Comparison of ENCODE assay signal across 8 cellular contexts in the genomic region with DNA sequence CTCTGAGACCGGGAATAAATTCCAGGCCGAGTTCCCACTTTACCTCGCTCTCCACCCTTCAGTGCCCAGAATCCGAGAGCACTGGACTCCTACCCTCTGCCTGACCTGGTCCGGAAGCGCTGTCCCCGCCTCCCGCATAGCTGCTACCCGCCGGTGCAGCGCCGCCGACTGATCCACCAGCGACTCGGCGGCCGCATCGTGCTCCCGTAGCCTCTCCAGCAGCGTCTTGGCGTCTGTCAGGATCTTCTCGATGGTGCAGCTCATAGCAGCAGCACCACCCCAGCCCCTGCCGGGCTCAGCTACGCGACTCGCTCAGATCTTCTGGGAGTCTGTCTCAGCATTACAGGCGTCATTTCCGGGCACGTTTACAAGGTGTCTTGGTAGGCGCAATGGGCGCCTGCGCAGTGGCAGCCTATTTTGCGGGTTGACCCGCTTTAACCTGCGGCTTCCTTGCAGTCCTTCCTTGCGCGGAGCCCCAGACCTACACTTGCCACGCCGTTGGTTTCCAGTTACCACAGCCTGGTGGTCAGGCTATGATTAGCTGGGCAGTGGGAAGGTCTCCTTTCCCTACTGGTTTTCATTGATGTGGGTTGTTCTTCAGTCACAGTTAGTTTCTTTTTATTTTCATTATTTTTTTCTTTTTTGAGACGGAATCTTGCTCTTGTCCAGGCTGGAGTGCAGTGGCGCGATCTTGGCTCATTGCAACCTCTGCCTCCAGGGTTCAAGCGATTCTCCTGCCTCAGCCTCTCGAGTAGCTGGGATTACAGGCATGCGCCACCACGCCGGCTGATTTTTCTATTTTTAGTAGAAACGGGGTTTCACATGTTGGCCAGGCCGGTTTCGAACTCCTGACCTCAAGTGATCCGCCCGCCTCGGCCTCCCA. TPM values are rescaled to one million over a fixed set of nuclear protein-coding genes. Genes with fewer than 3 reads are reported as not detected.
DNase-seq lines count a peak whose midpoint lies in the region; ATAC-seq, FAIRE-seq and TF ChIP-seq lines count a peak whose summit lies in the region.

A gene (minus strand): TSS at position 342 of the 883 bp plus-strand sequence. CDS start 78 bp downstream, at position 264.

- no peaks in the 10 kb centered on the region for H4K20me1 ChIP-seq in smooth muscle cell (ENCODE audit: low read depth)

- H3K27me3 ChIP-seq in bronchial epithelial cell (ENCODE audit: control insufficient read depth, insufficient read depth, low read length) (no peaks in the 10 kb centered on the region), smooth muscle cell (ENCODE audit: low read depth) (peaks cover 19% of the 10 kb centered on the region)

- WGBS in smooth muscle cell (ENCODE audit: low lambda C conversion rate) = 23% methylated on average over 52 of the region's 53 CpGs

- peak within 1 kb of the TSS; percentile 67 for H3K9ac ChIP-seq in smooth muscle cell (ENCODE audit: low read depth)

- no peaks in the 10 kb centered on the region for H3K36me3 ChIP-seq in bronchial epithelial cell (ENCODE audit: control insufficient read depth, insufficient read depth, low read length)
- peaks cover 7% of the 10 kb centered on the region for H3K36me3 ChIP-seq in smooth muscle cell (ENCODE audit: low read depth)

- CTCF ChIA-PET in AG04449 (lab: Yijun Ruan, JAX) = no interaction called here

- POLR2A ChIA-PET in AG04449 (lab: Yijun Ruan, JAX) = interaction anchor here (0.6 to 1.0 kb wide), 2 partner anchors 23 to 405 kb away, joined by 4 to 5 read pairs; a partner anchor contains a TSS

- peaks cover 6% of the 10 kb centered on the region for H3K4me1 ChIP-seq in smooth muscle cell (ENCODE audit: low read depth)

- H3K79me2 ChIP-seq in smooth muscle cell (ENCODE audit: low read depth) = peaks cover 32% of the 10 kb centered on the region

- H3F3A ChIP-seq in smooth muscle cell (ENCODE audit: low read depth) = no peaks in the 10 kb centered on the region

- peak; percentile 63 for DNase-seq in AG04449 (ENCODE audit: low read depth, low spot score)
- DNase-seq in NCI-H2227 (lab: John Stamatoyannopoulos, UW; ENCODE audit: unreplicated experiment) = peak; percentile 97
- DNase-seq in bronchial epithelial cell (ENCODE audit: low read depth) = peak; percentile 91
- peak; percentile 95 for DNase-seq in iPS-NIHi7 (ENCODE audit: extremely low spot score)
- peak; percentile 62 for DNase-seq in smooth muscle cell (lab: John Stamatoyannopoulos, UW; ENCODE audit: unreplicated experiment)

- H3K27ac ChIP-seq in smooth muscle cell (ENCODE audit: low read depth) = peak within 1 kb of the TSS; percentile 75

- TF ChIP-seq CTCF in AG04449 (IDR thresholded peaks at IDR 0.05; ENCODE audit: insufficient read depth, low read length, missing control alignments) = no peak
- no peak for TF ChIP-seq CTCF in WI38 (IDR thresholded peaks at IDR 0.05; ENCODE audit: low read depth, low read length)
- peak; percentile 15 for TF ChIP-seq CTCF in bronchial epithelial cell (IDR thresholded peaks at IDR 0.05; ENCODE audit: insufficient read depth, low read length, severe bottlenecking)
- no peak for TF ChIP-seq CTCF in smooth muscle cell (IDR thresholded peaks at IDR 0.05; ENCODE audit: borderline replicate concordance, insufficient read depth, poor library complexity, severe bottlenecking)

- no peaks in the 10 kb centered on the region for H3K9me3 ChIP-seq in smooth muscle cell (replicated peaks; ENCODE audit: low read depth)

- peak within 1 kb of the TSS; percentile 40 for H2AFZ ChIP-seq in smooth muscle cell (ENCODE audit: low read depth)

- H3K4me3 ChIP-seq in AG04449 (ENCODE audit: low read depth, low read length) (peak within 1 kb of the TSS; percentile 80), WI38 (ENCODE audit: low read depth, low read length) (peak within 1 kb of the TSS; percentile 95), bronchial epithelial cell (ENCODE audit: low read depth, low read length) (peak within 1 kb of the TSS; percentile 90), smooth muscle cell (peak within 1 kb of the TSS; percentile 77)

- FAIRE-seq in bronchial epithelial cell (lab: Jason Lieb, UNC) = no peak

- peak within 1 kb of the TSS; percentile 93 for H3K4me2 ChIP-seq in smooth muscle cell

- ATAC-seq in GM18907 (IDR thresholded peaks at IDR 0.05; ENCODE audit: unreplicated experiment) (peak; percentile 98), HG03159 (IDR thresholded peaks at IDR 0.05; ENCODE audit: unreplicated experiment) (peak; percentile 100)

RNA-seq across cellular contexts. Expression of the gene that starts here (rescaled TPM):
- total RNA-seq in bronchial epithelial cell (45.3 and 90.5 TPM in 2 replicates), smooth muscle cell (70.5 and 84.4 TPM in 2 replicates)
- 37.0 and 54.8 TPM in 2 replicates for polyA plus RNA-seq in smooth muscle cell

Comparison
In these comparisons a context has a peak if more than half of its experiments do, and no peak if none do; other contexts are left out.
1. Peak in every context shown above with its lines: DNase-seq, ATAC-seq, H3K4me3 ChIP-seq and H3K27ac ChIP-seq.